1 cellular context compared by ENCODE assay signal in the genomic region with DNA sequence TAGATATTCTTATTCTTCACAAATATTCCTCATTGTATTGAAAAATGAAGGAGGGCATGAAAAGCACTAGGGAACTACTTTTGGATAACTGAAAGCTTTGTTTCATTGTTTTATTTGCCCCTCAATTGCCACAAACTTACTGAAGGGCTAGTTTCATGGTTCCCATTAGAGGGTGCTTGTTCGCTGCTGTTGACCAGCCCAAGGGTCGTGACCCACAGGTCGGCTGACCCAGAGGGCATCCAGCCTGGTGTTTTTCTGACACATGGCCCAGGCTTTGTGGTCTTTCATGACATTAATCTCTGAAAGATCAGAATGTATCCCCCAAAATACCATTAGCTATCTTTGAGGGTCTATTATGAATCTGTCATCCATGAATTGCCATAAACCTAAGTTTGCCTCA.
TF ChIP-seq lines count a peak whose summit lies in the region.

No MANE protein-coding gene starts in this region.

TF ChIP-seq in HepG2, 621 proteins besides CTCF, POLR2A, EP300 and RAD21:
- TF ChIP-seq ZNF790 (CRISPR knock-in tag; IDR thresholded peaks at IDR 0.05; ENCODE audit: borderline replicate concordance) (no peak), NR2F1 (CRISPR knock-in tag; IDR thresholded peaks at IDR 0.05) (peak; percentile 73 to 84), HOXA3 (CRISPR knock-in tag; IDR thresholded peaks at IDR 0.05) (no peak), ZZZ3 (CRISPR knock-in tag; IDR thresholded peaks at IDR 0.05; ENCODE audit: borderline replicate concordance) (no peak), ZNF230 (CRISPR knock-in tag; IDR thresholded peaks at IDR 0.05) (no peak), SOX6 (IDR thresholded peaks at IDR 0.05) (no peak), SOX6 (CRISPR knock-in tag; IDR thresholded peaks at IDR 0.05) (no peak), TMF1 (CRISPR knock-in tag; IDR thresholded peaks at IDR 0.05; ENCODE audit: low read depth) (no peak), HNF4A (CRISPR knock-in tag; IDR thresholded peaks at IDR 0.05) (peak; percentile 29; the same call in 1 of the 2 replicates), STAG1 (CRISPR knock-in tag; IDR thresholded peaks at IDR 0.05) (0 out of 2 replicates have a peak, but pooled peaks have one; percentile 3), ZNF598 (CRISPR knock-in tag; IDR thresholded peaks at IDR 0.05; ENCODE audit: borderline replicate concordance) (no peak), NR2F6 (IDR thresholded peaks at IDR 0.05) (peak; percentile 91), NR2F6 (CRISPR knock-in tag; IDR thresholded peaks at IDR 0.05) (peak; percentile 90), ZNF383 (CRISPR knock-in tag; IDR thresholded peaks at IDR 0.05; ENCODE audit: borderline replicate concordance) (no peak), NR2F2 (IDR thresholded peaks at IDR 0.05; ENCODE audit: borderline replicate concordance, low read depth) (peak; percentile 85), MED8 (CRISPR knock-in tag; IDR thresholded peaks at IDR 0.05; ENCODE audit: insufficient replicate concordance) (no peak), RARA (CRISPR knock-in tag; IDR thresholded peaks at IDR 0.05) (peak; percentile 62), NFKB2 (CRISPR knock-in tag; IDR thresholded peaks at IDR 0.05; ENCODE audit: borderline replicate concordance) (no peak)
- TF ChIP-seq, protein P1, sequence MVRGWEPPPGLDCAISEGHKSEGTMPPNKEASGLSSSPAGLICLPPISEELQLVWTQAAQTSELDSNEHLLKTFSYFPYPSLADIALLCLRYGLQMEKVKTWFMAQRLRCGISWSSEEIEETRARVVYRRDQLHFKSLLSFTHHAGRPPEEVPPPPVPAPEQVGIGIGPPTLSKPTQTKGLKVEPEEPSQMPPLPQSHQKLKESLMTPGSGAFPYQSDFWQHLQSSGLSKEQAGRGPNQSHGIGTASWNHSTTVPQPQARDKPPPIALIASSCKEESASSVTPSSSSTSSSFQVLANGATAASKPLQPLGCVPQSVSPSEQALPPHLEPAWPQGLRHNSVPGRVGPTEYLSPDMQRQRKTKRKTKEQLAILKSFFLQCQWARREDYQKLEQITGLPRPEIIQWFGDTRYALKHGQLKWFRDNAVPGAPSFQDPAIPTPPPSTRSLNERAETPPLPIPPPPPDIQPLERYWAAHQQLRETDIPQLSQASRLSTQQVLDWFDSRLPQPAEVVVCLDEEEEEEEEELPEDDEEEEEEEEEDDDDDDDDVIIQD (CRISPR knock-in tag; IDR thresholded peaks at IDR 0.05; ENCODE audit: low read depth) = peak; percentile 76; the same call in 1 of the 2 replicates
- TF ChIP-seq, protein P2, sequence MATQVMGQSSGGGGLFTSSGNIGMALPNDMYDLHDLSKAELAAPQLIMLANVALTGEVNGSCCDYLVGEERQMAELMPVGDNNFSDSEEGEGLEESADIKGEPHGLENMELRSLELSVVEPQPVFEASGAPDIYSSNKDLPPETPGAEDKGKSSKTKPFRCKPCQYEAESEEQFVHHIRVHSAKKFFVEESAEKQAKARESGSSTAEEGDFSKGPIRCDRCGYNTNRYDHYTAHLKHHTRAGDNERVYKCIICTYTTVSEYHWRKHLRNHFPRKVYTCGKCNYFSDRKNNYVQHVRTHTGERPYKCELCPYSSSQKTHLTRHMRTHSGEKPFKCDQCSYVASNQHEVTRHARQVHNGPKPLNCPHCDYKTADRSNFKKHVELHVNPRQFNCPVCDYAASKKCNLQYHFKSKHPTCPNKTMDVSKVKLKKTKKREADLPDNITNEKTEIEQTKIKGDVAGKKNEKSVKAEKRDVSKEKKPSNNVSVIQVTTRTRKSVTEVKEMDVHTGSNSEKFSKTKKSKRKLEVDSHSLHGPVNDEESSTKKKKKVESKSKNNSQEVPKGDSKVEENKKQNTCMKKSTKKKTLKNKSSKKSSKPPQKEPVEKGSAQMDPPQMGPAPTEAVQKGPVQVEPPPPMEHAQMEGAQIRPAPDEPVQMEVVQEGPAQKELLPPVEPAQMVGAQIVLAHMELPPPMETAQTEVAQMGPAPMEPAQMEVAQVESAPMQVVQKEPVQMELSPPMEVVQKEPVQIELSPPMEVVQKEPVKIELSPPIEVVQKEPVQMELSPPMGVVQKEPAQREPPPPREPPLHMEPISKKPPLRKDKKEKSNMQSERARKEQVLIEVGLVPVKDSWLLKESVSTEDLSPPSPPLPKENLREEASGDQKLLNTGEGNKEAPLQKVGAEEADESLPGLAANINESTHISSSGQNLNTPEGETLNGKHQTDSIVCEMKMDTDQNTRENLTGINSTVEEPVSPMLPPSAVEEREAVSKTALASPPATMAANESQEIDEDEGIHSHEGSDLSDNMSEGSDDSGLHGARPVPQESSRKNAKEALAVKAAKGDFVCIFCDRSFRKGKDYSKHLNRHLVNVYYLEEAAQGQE (IDR thresholded peaks at IDR 0.05; ENCODE audit: borderline replicate concordance in 1 of 2, low read depth in 1 of 2, low read length in 2 of 2) = no peak
- TF ChIP-seq, protein P3, sequence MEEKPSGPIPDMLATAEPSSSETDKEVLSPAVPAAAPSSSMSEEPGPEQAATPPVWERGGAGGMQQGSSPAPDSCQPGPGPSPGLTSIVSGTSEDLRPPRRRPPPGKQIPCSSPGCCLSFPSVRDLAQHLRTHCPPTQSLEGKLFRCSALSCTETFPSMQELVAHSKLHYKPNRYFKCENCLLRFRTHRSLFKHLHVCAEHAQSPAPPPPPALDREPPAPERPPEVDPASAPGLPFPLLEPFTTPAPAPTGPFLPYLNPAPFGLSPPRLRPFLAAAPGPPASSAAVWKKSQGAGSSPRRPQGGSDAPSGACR (CRISPR knock-in tag; IDR thresholded peaks at IDR 0.05) = no peak
